Comparison of ENCODE assay signal across 9 cellular contexts in the genomic region with DNA sequence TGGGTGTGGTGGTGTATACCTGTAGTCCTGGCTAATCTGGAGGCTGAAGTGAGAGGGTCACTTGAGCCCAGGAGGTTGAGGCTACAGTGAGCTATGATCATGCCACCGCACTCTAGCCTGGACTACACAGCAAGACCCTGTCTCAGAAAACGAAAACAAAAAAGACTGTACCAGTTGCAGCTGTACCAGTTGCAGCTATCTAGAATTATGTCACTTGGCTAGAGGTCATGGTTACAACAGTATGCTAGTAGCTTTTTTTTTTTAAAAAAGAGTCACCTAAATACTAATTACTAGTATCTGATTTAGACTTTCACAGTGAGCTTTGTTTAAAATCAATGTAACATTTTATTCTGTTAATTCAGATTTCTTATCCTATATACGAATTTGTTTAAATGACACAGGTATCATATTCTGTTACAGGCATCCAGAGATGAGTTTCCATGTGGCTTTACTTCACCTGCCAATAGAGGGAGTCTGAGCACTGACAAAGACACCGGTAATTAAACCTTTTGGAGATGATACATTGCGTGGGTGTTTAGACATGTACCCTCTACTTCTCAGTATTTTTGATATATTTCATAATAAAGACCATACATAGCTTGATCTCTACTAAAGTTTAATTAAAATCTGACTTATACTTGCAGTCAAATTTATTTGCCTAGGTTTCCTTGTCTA.
A peak's percentile ranks its signal among the peaks of the same experiment; 100 is the strongest.
DNase-seq lines count a peak whose midpoint lies in the region; ATAC-seq and TF ChIP-seq lines count a peak whose summit lies in the region.
"Had no signal": no experiment of that assay in that cellular context is flagged by ENCODE, and none has a peak within 500 bp of the region (broad histone marks: within the 10 kb centered on the region; RNA-seq: fewer than 3 reads in every experiment).

No MANE protein-coding gene starts in this region.

- H3K4me1 ChIP-seq in OCI-LY3 (ENCODE audit: low read length): peaks cover 11% of the 10 kb centered on the region

- ATAC-seq in GM18907 (IDR thresholded peaks at IDR 0.05; ENCODE audit: unreplicated experiment): no peak

- in situ Hi-C loops in GM13976 (cut with MboI; ENCODE audit: low sequenced_read_pairs, unreplicated experiment): no loop called here

- TF ChIP-seq CTCF in C4-2B (conservative IDR thresholded peaks at IDR 0.05): peak; percentile 70
- peak; percentile 25 for TF ChIP-seq CTCF in GM13976 (IDR thresholded peaks at IDR 0.05; ENCODE audit: borderline replicate concordance, control extremely low read depth, extremely low read depth, insufficient read depth, missing control alignments)
- peak; percentile 76 for TF ChIP-seq CTCF in OCI-LY3 (IDR thresholded peaks at IDR 0.05; ENCODE audit: low read depth, low read length)
- peak; percentile 24 for TF ChIP-seq CTCF in foreskin fibroblast (IDR thresholded peaks at IDR 0.05; ENCODE audit: low read depth, low read length)

- H3K79me2 ChIP-seq in OCI-LY3 (ENCODE audit: low read length): no peaks in the 10 kb centered on the region

- no peaks in the 10 kb centered on the region for H4K20me1 ChIP-seq in OCI-LY3 (ENCODE audit: insufficient read depth, low read length)

- no peak overlapping the region for H3K27ac ChIP-seq in C4-2B
- H3K27ac ChIP-seq in OCI-LY3 (ENCODE audit: low read length): no peak overlapping the region

- DNase-seq in GM13976 (ENCODE audit: low spot score) (peak; percentile 14), foreskin fibroblast (peak in 1 of 2 donors; percentile 12)
- DNase-seq in activated CD4-positive, alpha-beta T cell treated with anti-CD3 and anti-CD28 coated beads, Interleukin-2, amount 50 U/mL, for 1 hour: no peak
- no peak for DNase-seq in activated CD4-positive, alpha-beta T cell treated with anti-CD3 and anti-CD28 coated beads for 48 hours
- no peak for DNase-seq in stimulated activated naive CD4-positive, alpha-beta T cell (lab: John Stamatoyannopoulos, UW)
- DNase-seq: NCI-H187 treated with DMSO at 0.1 percent for 48 hours had no signal

- H3K9me3 ChIP-seq in OCI-LY3 (ENCODE audit: insufficient read depth, low read length): no peaks in the 10 kb centered on the region

- no peak overlapping the region for H2AFZ ChIP-seq in OCI-LY3 (ENCODE audit: low read depth, low read length)

- no peaks in the 10 kb centered on the region for H3K27me3 ChIP-seq in OCI-LY3 (ENCODE audit: low read depth, low read length)

- H3K4me2 ChIP-seq in OCI-LY3 (ENCODE audit: low read length): no peak overlapping the region

- H3K4me3 ChIP-seq in OCI-LY3 (ENCODE audit: low read length) (no peak overlapping the region), foreskin fibroblast (ENCODE audit: low read depth in 1 of 2, low read length in 2 of 2) (no peak overlapping the region)

- no peak overlapping the region for H3K9ac ChIP-seq in OCI-LY3 (ENCODE audit: low read length)

- H3K36me3 ChIP-seq in OCI-LY3 (replicated peaks; ENCODE audit: low read depth, low read length): peaks cover 2% of the 10 kb centered on the region

Comparison
In these comparisons a context has a peak if more than half of its experiments do, and no peak if none do; other contexts are left out.
1. CTCF ChIP-seq: peak in every context shown above with its lines; median percentile 76 in OCI-LY3; 70 in C4-2B; 25 in GM13976; 24 in foreskin fibroblast.